Comparison of ENCODE assay signal across 20 cellular contexts in genomic region chr12:121274036-121274763, GRCh38.
"Had no signal": no experiment of that assay in that cellular context is flagged by ENCODE, and none has a peak within 500 bp of the region (broad histone marks: within the 10 kb centered on the region; RNA-seq: fewer than 3 reads in every experiment).

No MANE protein-coding gene starts in this region.

- H3K4me1 ChIP-seq: colonic mucosa, foreskin keratinocyte, transverse colon had no signal

- H3K27ac Mint-ChIP-seq: immature natural killer cell; naive thymus-derived CD8-positive, alpha-beta T cell had no signal

- DNase-seq: colonic mucosa; dermis blood vessel endothelial cell; erythroblast; foreskin keratinocyte; immature natural killer cell; left cardiac atrium; left ventricle myocardium inferior; mucosa of descending colon; naive thymus-derived CD8-positive, alpha-beta T cell; nucleus accumbens; pancreas; spleen; stimulated activated CD4-positive, alpha-beta T cell treated with anti-CD3 and anti-CD28 coated beads, Interleukin-15, amount 100 ng/mL, for 24 hours; stimulated activated CD4-positive, alpha-beta T cell treated with anti-CD3 and anti-CD28 coated beads, Interleukin-1b, Interleukin-23, amount 100 ng/mL, for 48 hours; stimulated activated CD4-positive, alpha-beta T cell treated with anti-CD3 and anti-CD28 coated beads, Interleukin-4, amount 100 ng/mL, for 24 hours; stimulated activated naive CD4-positive, alpha-beta T cell; stomach; transverse colon had no signal

- H3K27me3 Mint-ChIP-seq: naive thymus-derived CD8-positive, alpha-beta T cell had no signal

- H3K27me3 ChIP-seq: colonic mucosa, foreskin keratinocyte, pancreas, spleen, stomach, transverse colon had no signal

- H3K4me3 Mint-ChIP-seq: immature natural killer cell; naive thymus-derived CD8-positive, alpha-beta T cell had no signal

- H3K9me3 Mint-ChIP-seq: immature natural killer cell; naive thymus-derived CD8-positive, alpha-beta T cell had no signal

- H3K27ac ChIP-seq: colonic mucosa, foreskin keratinocyte, left ventricle myocardium inferior, pancreas, stomach, thoracic aorta, transverse colon had no signal

- H3K9me3 ChIP-seq: colonic mucosa, left ventricle myocardium inferior, mucosa of descending colon, pancreas, spleen, stomach, thoracic aorta, transverse colon had no signal

- H3K4me3 ChIP-seq: colonic mucosa, left ventricle myocardium inferior, mucosa of descending colon, pancreas, spleen, stomach, thoracic aorta, transverse colon had no signal

- H3K4me1 Mint-ChIP-seq: immature natural killer cell had no signal

- ATAC-seq: foreskin keratinocyte; left cardiac atrium; mucosa of descending colon; naive thymus-derived CD8-positive, alpha-beta T cell; pancreas; sciatic nerve had no signal

- H3K36me3 ChIP-seq: colonic mucosa had no signal
